Comparison of ENCODE assay signal across 21 cellular contexts in the genomic region with DNA sequence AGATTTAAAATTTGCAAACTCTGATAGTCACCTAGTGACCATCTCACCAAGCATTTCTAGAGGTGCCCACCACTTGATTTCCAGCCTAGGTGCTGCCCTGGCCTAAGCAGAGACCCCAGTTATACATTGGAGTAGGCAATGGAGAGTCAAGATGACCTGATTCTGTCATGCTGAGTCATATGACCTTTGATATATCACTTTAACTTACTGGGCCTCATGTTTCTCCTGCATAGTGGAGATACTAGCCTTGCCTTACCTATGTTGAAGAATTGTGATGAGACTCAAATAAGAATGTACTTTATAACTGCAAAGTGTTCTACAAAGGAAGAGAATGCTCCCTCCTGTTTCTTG.
DNase-seq lines count a peak whose midpoint lies in the region; ATAC-seq and TF ChIP-seq lines count a peak whose summit lies in the region.
"Had no signal": no experiment of that assay in that cellular context is flagged by ENCODE, and none has a peak within 500 bp of the region (broad histone marks: within the 10 kb centered on the region; RNA-seq: fewer than 3 reads in every experiment).

No MANE protein-coding gene starts in this region.

- peak; percentile 17 for TF ChIP-seq CTCF in RWPE2 (IDR thresholded peaks at IDR 0.05; ENCODE audit: poor library complexity, severe bottlenecking)
- TF ChIP-seq CTCF in WTC11 (IDR thresholded peaks at IDR 0.05), result no peak

- H3K4me3 Mint-ChIP-seq in stimulated activated naive CD8-positive, alpha-beta T cell treated with anti-CD3 and anti-CD28 coated beads, Interleukin-15, amount 100 ng/mL, for 72 hours, result no peak overlapping the region
- H3K4me3 Mint-ChIP-seq in immature natural killer cell (no peak overlapping the region), WTC11 (no peak overlapping the region)
- H3K4me3 Mint-ChIP-seq: B cell, CD14-positive monocyte, GM23338 had no signal

- CTCF ChIA-PET in WTC11 (lab: Charles Lee), result no interaction called here

- no peaks in the 10 kb centered on the region for H3K27me3 ChIP-seq in RWPE2 (ENCODE audit: insufficient read depth, poor library complexity, severe bottlenecking)

- H3K36me3 ChIP-seq in RWPE2 (ENCODE audit: low read depth), result no peaks in the 10 kb centered on the region

- H3K9me3 ChIP-seq in RWPE2 (ENCODE audit: severe bottlenecking), result no peaks in the 10 kb centered on the region
- H3K9me3 ChIP-seq: A549 had no signal

- peaks cover 0 to 3% (median 3%) of the 10 kb centered on the region in 3 donors for H3K36me3 Mint-ChIP-seq in immature natural killer cell
- no peaks in the 10 kb centered on the region for H3K36me3 Mint-ChIP-seq in WTC11

- no peak overlapping the region for H3K4me3 ChIP-seq in RWPE2 (ENCODE audit: severe bottlenecking)
- H3K4me3 ChIP-seq: A549, GM23338, SK-N-MC had no signal

- ATAC-seq in stimulated activated naive CD8-positive, alpha-beta T cell treated with anti-CD3 and anti-CD28 coated beads, Interleukin-15, Interleukin-2, amounts not matched to agents 100 U/mL and 50 U/mL, for 24 hours, result peak; percentile 39
- no peak for ATAC-seq in stimulated activated naive CD8-positive, alpha-beta T cell treated with anti-CD3 and anti-CD28 coated beads, Interleukin-15, amount 100 ng/mL, for 72 hours
- ATAC-seq in RWPE2 (ENCODE audit: low read depth), result no peak
- no peak for ATAC-seq in WTC11
- ATAC-seq: A549, GM23338 had no signal

- H3K27ac Mint-ChIP-seq in stimulated activated naive CD8-positive, alpha-beta T cell treated with anti-CD3 and anti-CD28 coated beads, Interleukin-15, amount 100 ng/mL, for 72 hours, result no peak overlapping the region
- H3K27ac Mint-ChIP-seq in immature natural killer cell (peak overlapping the region in 5 of 6 donors; percentile 25 to 91 (median 49)), WTC11 (no peak overlapping the region)
- H3K27ac Mint-ChIP-seq: B cell, GM23338 had no signal

- peaks cover 30% of the 10 kb centered on the region for H3K27me3 Mint-ChIP-seq in stimulated activated naive CD8-positive, alpha-beta T cell treated with anti-CD3 and anti-CD28 coated beads, Interleukin-15, amount 100 ng/mL, for 72 hours
- H3K27me3 Mint-ChIP-seq in immature natural killer cell (ENCODE audit: low read depth in 3 of 3) (peaks cover 0 to 4% (median 3%) of the 10 kb centered on the region in 3 donors), WTC11 (ENCODE audit: low read depth) (no peaks in the 10 kb centered on the region)
- H3K27me3 Mint-ChIP-seq: B cell had no signal

- no peaks in the 10 kb centered on the region for H3K4me1 ChIP-seq in RWPE2 (ENCODE audit: insufficient read depth, poor library complexity, severe bottlenecking)
- H3K4me1 ChIP-seq: A549 had no signal

- POLR2A ChIA-PET in WTC11 (lab: Charles Lee), result no interaction called here

- H3K4me1 Mint-ChIP-seq in stimulated activated naive CD8-positive, alpha-beta T cell treated with anti-CD3 and anti-CD28 coated beads, Interleukin-15, amount 100 ng/mL, for 72 hours, result peaks cover 41% of the 10 kb centered on the region
- peaks cover 89 to 91% of the 10 kb centered on the region in 2 donors for H3K4me1 Mint-ChIP-seq in immature natural killer cell
- H3K4me1 Mint-ChIP-seq in WTC11, result no peaks in the 10 kb centered on the region
- H3K4me1 Mint-ChIP-seq: GM23338 had no signal

- no peak for DNase-seq in stimulated activated naive CD8-positive, alpha-beta T cell treated with anti-CD3 and anti-CD28 coated beads, Interleukin-15, Interleukin-2, amounts not matched to agents 100 U/mL and 50 U/mL, for 24 hours
- DNase-seq in stimulated activated naive CD8-positive, alpha-beta T cell treated with anti-CD3 and anti-CD28 coated beads, Interleukin-15, amount 100 ng/mL, for 72 hours, result no peak
- DNase-seq in RWPE2 (ENCODE audit: low spot score) (no peak), immature natural killer cell (no peak), foreskin melanocyte (no peak), WTC11 (ENCODE audit: low spot score) (no peak)
- no peak for DNase-seq in effector CD8-positive, alpha-beta T cell (lab: John Stamatoyannopoulos, UW)
- DNase-seq: DMS79, IMR-90, Karpas-422, NCI-H1417, NCI-H1694 treated with DMSO at 0.1 percent for 48 hours, NCI-H446 treated with DMSO at 0.1 percent for 48 hours, NCI-H526 treated with DMSO at 0.1 percent for 48 hours, SHP77, SW 1271 had no signal

- H3K9me3 Mint-ChIP-seq in stimulated activated naive CD8-positive, alpha-beta T cell treated with anti-CD3 and anti-CD28 coated beads, Interleukin-15, amount 100 ng/mL, for 72 hours, result peaks cover 19 to 21% of the 10 kb centered on the region in 2 donors
- H3K9me3 Mint-ChIP-seq in immature natural killer cell (peaks cover 0 to 2% (median 0%) of the 10 kb centered on the region in 6 donors), WTC11 (peaks cover 18% of the 10 kb centered on the region)
- H3K9me3 Mint-ChIP-seq: GM23338 had no signal

- H3K27ac ChIP-seq in RWPE2 (ENCODE audit: poor library complexity, severe bottlenecking), result no peak overlapping the region
- H3K27ac ChIP-seq: A549, SK-N-MC had no signal

TF ChIP-seq in WTC11, 78 proteins besides CTCF, POLR2A, EP300 and RAD21:
- no peak for TF ChIP-seq E2F5 (CRISPR knock-in tag; IDR thresholded peaks at IDR 0.05)
- TF ChIP-seq, protein P1, sequence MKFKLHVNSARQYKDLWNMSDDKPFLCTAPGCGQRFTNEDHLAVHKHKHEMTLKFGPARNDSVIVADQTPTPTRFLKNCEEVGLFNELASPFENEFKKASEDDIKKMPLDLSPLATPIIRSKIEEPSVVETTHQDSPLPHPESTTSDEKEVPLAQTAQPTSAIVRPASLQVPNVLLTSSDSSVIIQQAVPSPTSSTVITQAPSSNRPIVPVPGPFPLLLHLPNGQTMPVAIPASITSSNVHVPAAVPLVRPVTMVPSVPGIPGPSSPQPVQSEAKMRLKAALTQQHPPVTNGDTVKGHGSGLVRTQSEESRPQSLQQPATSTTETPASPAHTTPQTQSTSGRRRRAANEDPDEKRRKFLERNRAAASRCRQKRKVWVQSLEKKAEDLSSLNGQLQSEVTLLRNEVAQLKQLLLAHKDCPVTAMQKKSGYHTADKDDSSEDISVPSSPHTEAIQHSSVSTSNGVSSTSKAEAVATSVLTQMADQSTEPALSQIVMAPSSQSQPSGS (CRISPR knock-in tag; IDR thresholded peaks at IDR 0.05; ENCODE audit: borderline replicate concordance, low read depth), result no peak
- TF ChIP-seq TP53 (CRISPR knock-in tag; IDR thresholded peaks at IDR 0.05), result no peak
- TF ChIP-seq ZNF671 (CRISPR knock-in tag; IDR thresholded peaks at IDR 0.05), result no peak
- no peak for TF ChIP-seq ZNF512 (CRISPR knock-in tag; IDR thresholded peaks at IDR 0.05; ENCODE audit: borderline replicate concordance)
- TF ChIP-seq TCF7 (CRISPR knock-in tag; IDR thresholded peaks at IDR 0.05; ENCODE audit: low read depth), result no peak
- no peak for TF ChIP-seq FOXJ3 (CRISPR knock-in tag; IDR thresholded peaks at IDR 0.05; ENCODE audit: borderline replicate concordance)
- TF ChIP-seq, protein P2, sequence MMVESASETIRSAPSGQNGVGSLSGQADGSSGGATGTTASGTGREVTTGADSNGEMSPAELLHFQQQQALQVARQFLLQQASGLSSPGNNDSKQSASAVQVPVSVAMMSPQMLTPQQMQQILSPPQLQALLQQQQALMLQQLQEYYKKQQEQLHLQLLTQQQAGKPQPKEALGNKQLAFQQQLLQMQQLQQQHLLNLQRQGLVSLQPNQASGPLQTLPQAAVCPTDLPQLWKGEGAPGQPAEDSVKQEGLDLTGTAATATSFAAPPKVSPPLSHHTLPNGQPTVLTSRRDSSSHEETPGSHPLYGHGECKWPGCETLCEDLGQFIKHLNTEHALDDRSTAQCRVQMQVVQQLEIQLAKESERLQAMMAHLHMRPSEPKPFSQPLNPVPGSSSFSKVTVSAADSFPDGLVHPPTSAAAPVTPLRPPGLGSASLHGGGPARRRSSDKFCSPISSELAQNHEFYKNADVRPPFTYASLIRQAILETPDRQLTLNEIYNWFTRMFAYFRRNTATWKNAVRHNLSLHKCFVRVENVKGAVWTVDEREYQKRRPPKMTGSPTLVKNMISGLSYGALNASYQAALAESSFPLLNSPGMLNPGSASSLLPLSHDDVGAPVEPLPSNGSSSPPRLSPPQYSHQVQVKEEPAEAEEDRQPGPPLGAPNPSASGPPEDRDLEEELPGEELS (CRISPR knock-in tag; IDR thresholded peaks at IDR 0.05), result no peak

Comparison
In these comparisons a context has a peak if more than half of its experiments do, and no peak if none do; other contexts are left out.
1. H3K27ac Mint-ChIP-seq: peak in immature natural killer cell (5 of 6); none in stimulated activated naive CD8-positive, alpha-beta T cell treated with anti-CD3 and anti-CD28 coated beads, Interleukin-15, amount 100 ng/mL, for 72 hours (0 of 2) and WTC11 (single experiment).